ENCODE assay signal across 1 cellular context in the genomic region with DNA sequence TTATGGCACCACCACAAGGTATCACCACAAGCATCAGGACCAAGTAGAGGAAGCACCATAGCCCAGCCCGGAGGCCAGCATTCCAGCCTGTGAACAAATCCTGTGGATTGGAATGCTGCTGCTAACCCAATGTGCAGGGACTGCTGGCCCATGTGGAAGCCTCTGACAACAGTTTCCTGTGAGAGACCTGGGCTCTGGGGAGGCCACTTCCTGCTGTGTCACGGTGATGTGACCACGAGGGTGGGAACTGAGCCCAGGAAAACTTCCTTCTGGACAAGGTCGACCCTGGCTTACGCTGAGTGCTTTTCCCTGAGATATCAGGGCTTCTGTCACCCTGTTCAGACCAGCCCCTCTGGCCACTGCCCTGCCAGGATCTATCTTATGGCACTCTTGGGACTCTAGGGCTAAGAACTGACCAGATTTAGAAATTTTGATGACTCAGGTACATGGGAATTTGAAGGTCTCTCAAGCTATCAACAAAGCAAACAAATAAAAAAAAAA.
TF ChIP-seq lines count a peak whose summit lies in the region.

No MANE protein-coding gene starts in this region.

TF ChIP-seq in SK-N-SH treated with all-trans-retinoic acid at 6 μM for 48 hours, 23 proteins besides CTCF, POLR2A, EP300 and RAD21 (continued from another document):
- TF ChIP-seq PATZ1 (CRISPR knock-in tag; IDR thresholded peaks at IDR 0.05; ENCODE audit: borderline replicate concordance) = no peak
- no peak for TF ChIP-seq CSDC2 (CRISPR knock-in tag; IDR thresholded peaks at IDR 0.05)
- TF ChIP-seq ZFP3 (CRISPR knock-in tag; IDR thresholded peaks at IDR 0.05) = no peak
TF ChIP-seq in SK-N-SH treated with all-trans-retinoic acid at 6 μM for 48 hours: peak in this region for 0.
